31 cellular contexts compared by ENCODE assay signal in genomic region chr4:136823020-136823419, GRCh38.
"Had no signal": no experiment of that assay in that cellular context is flagged by ENCODE, and none has a peak within 500 bp of the region (broad histone marks: within the 10 kb centered on the region; RNA-seq: fewer than 3 reads in every experiment).

No MANE protein-coding gene starts in this region.

- H3K27ac ChIP-seq: adrenal gland, body of pancreas, breast epithelium, KMS-11, SJCRH30, SK-N-MC, WERI-Rb-1 had no signal

- H3K27me3 Mint-ChIP-seq: activated CD4-positive, alpha-beta memory T cell treated with anti-CD3 and anti-CD28 coated beads, Interleukin-2, amount 10 ng/mL, durations not matched to agents 7 days and 5 days; activated CD8-positive, alpha-beta memory T cell treated with anti-CD3 and anti-CD28 coated beads, Interleukin-2, amount 10 ng/mL, durations not matched to agents 7 days and 5 days; activated T-helper 17 cell treated with anti-CD3 and anti-CD28 coated beads, Interleukin-2, amount 50 U/mL, for 72 hours had no signal

- H3K9ac ChIP-seq: KMS-11 had no signal

- H3K27ac Mint-ChIP-seq: activated CD4-positive, alpha-beta memory T cell treated with anti-CD3 and anti-CD28 coated beads, Interleukin-2, amount 10 ng/mL, durations not matched to agents 7 days and 5 days; activated CD8-positive, alpha-beta memory T cell treated with anti-CD3 and anti-CD28 coated beads, Interleukin-2, amount 10 ng/mL, durations not matched to agents 7 days and 5 days; activated naive CD4-positive, alpha-beta T cell treated with anti-CD3 and anti-CD28 coated beads for 36 hours; activated naive CD4-positive, alpha-beta T cell treated with anti-CD3 and anti-CD28 coated beads, Interleukin-2, amount 50 U/mL, for 72 hours; activated T-cell treated with anti-CD3 and anti-CD28 coated beads, Interleukin-2, amount 50 U/mL, for 72 hours; activated T-helper 17 cell treated with anti-CD3 and anti-CD28 coated beads, Interleukin-2, amount 50 U/mL, for 72 hours had no signal

- H3K36me3 Mint-ChIP-seq: activated CD8-positive, alpha-beta memory T cell treated with anti-CD3 and anti-CD28 coated beads, Interleukin-2, amount 10 ng/mL, durations not matched to agents 7 days and 5 days; activated naive CD4-positive, alpha-beta T cell treated with anti-CD3 and anti-CD28 coated beads, Interleukin-2, amount 50 U/mL, for 72 hours had no signal

- H3K4me3 Mint-ChIP-seq: activated CD4-positive, alpha-beta memory T cell treated with anti-CD3 and anti-CD28 coated beads, Interleukin-2, amount 10 ng/mL, durations not matched to agents 7 days and 5 days; activated CD8-positive, alpha-beta memory T cell treated with anti-CD3 and anti-CD28 coated beads, Interleukin-2, amount 10 ng/mL, durations not matched to agents 7 days and 5 days; activated naive CD4-positive, alpha-beta T cell treated with anti-CD3 and anti-CD28 coated beads for 36 hours; activated T-cell treated with anti-CD3 and anti-CD28 coated beads, Interleukin-2, amount 50 U/mL, for 72 hours; activated T-helper 17 cell treated with anti-CD3 and anti-CD28 coated beads, Interleukin-2, amount 50 U/mL, for 72 hours had no signal

- H3K4me1 ChIP-seq: adrenal gland, body of pancreas, breast epithelium, SJCRH30 had no signal

- ATAC-seq: activated CD8-positive, alpha-beta memory T cell treated with anti-CD3 and anti-CD28 coated beads, Interleukin-2, amount 10 ng/mL, durations not matched to agents 7 days and 5 days; activated naive CD4-positive, alpha-beta T cell treated with anti-CD3 and anti-CD28 coated beads, Interleukin-2, amount 50 U/mL, for 72 hours; activated T-cell treated with anti-CD3 and anti-CD28 coated beads, Interleukin-2, amount 50 U/mL, for 72 hours; activated T-helper 17 cell treated with anti-CD3 and anti-CD28 coated beads, Interleukin-2, amount 50 U/mL, for 72 hours; body of pancreas had no signal

- H3K4me2 ChIP-seq: KMS-11 had no signal

- H3K36me3 ChIP-seq: adrenal gland, breast epithelium, SJCRH30, WERI-Rb-1 had no signal

- H3K4me1 Mint-ChIP-seq: activated CD4-positive, alpha-beta memory T cell treated with anti-CD3 and anti-CD28 coated beads, Interleukin-2, amount 10 ng/mL, durations not matched to agents 7 days and 5 days; activated CD8-positive, alpha-beta memory T cell treated with anti-CD3 and anti-CD28 coated beads, Interleukin-2, amount 10 ng/mL, durations not matched to agents 7 days and 5 days; activated T-helper 17 cell treated with anti-CD3 and anti-CD28 coated beads, Interleukin-2, amount 50 U/mL, for 72 hours had no signal

- H3K27me3 ChIP-seq: adrenal gland, body of pancreas, breast epithelium, SJCRH30 had no signal

- DNase-seq: activated CD4-positive, alpha-beta memory T cell treated with anti-CD3 and anti-CD28 coated beads, Interleukin-2, amount 10 ng/mL, durations not matched to agents 7 days and 5 days; activated CD4-positive, alpha-beta T cell treated with anti-CD3 and anti-CD28 coated beads for 1 hour; activated CD4-positive, alpha-beta T cell treated with anti-CD3 and anti-CD28 coated beads for 48 hours; activated CD4-positive, CD25-positive, alpha-beta regulatory T cell; activated CD8-positive, alpha-beta memory T cell treated with anti-CD3 and anti-CD28 coated beads for 24 hours; activated CD8-positive, alpha-beta memory T cell treated with anti-CD3 and anti-CD28 coated beads, Interleukin-2, amount 10 ng/mL, durations not matched to agents 7 days and 5 days; activated CD8-positive, alpha-beta memory T cell treated with anti-CD3 and anti-CD28 coated beads, Interleukin-2, amount 50 U/mL, for 48 hours; activated effector memory CD4-positive, alpha-beta T cell treated with anti-CD3 and anti-CD28 coated beads, Interleukin-2, amount 50 U/mL, for 16 hours; activated naive CD4-positive, alpha-beta T cell treated with anti-CD3 and anti-CD28 coated beads for 36 hours; activated T-cell treated with anti-CD3 and anti-CD28 coated beads, Interleukin-2, amount 50 U/mL, for 72 hours; adrenal gland; body of pancreas; MM.1S; MV-4-11; NCI-H1092; NCI-H1436 treated with DMSO at 0.1 percent for 48 hours; NCI-H1694 treated with DMSO at 0.1 percent for 48 hours; NCI-H2029; NCI-H345; NCI-H524 treated with DMSO at 0.1 percent for 48 hours; NCI-H748 treated with DMSO at 0.1 percent for 48 hours; OCI-M1; SHP77; SJCRH30; T1000; WERI-Rb-1 had no signal

- H3K4me3 ChIP-seq: adrenal gland, body of pancreas, breast epithelium, SJCRH30, SK-N-MC had no signal

- H3K9me3 ChIP-seq: adrenal gland, body of pancreas, breast epithelium, SJCRH30 had no signal

- H3K9me3 Mint-ChIP-seq: activated CD4-positive, alpha-beta memory T cell treated with anti-CD3 and anti-CD28 coated beads, Interleukin-2, amount 10 ng/mL, durations not matched to agents 7 days and 5 days; activated naive CD4-positive, alpha-beta T cell treated with anti-CD3 and anti-CD28 coated beads for 36 hours; activated naive CD4-positive, alpha-beta T cell treated with anti-CD3 and anti-CD28 coated beads, Interleukin-2, amount 50 U/mL, for 72 hours; activated T-cell treated with anti-CD3 and anti-CD28 coated beads, Interleukin-2, amount 50 U/mL, for 72 hours; activated T-helper 17 cell treated with anti-CD3 and anti-CD28 coated beads, Interleukin-2, amount 50 U/mL, for 72 hours had no signal
